ENCODE assay signal across 8 cellular contexts in the genomic region with DNA sequence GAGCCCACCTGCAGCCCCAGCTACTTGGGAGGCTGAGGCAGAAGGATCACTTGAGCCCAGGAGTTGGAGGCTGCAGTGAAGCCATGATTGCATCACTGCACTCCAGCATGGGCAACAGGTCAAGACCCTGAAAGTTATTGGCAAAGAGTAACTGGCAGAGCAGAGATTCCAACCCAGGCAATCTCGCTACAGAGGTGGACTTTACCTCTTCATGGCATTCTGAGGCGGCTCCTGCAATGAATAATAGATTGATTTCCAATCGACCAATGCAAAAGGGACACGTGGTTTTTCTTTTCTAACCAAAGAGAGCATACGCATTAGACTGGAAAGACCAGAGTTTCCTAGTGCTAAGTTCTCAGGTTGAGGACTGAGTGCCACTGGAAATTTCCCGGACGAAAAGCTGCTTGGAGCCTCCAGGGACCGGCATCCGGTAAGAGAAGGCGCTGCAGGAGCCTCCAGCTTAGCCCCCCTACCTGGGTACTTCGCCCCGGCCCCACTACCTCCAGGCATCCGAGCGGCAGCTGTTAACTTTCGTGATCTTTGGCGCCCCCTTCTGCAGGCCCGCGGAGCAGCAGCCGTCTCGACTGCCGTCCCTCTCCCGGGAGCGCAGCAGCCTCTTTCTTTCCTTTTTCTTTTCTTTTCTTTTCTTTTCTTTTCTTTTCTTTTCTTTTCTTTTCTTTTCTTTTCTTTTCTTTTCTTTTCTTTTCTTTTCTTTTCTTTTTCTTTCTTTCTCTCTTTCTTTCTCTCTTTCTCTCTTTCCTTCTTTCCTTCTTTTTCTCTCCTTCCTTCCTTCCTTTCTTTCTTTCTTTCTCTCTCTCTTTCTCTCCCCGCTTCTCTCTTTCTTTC. TPM values are rescaled to one million over a fixed set of nuclear protein-coding genes. Genes with fewer than 3 reads are reported as not detected.
DNase-seq lines count a peak whose midpoint lies in the region; ATAC-seq, FAIRE-seq and TF ChIP-seq lines count a peak whose summit lies in the region.

No MANE protein-coding gene starts in this region.

- BruUV-seq in GM12878 (replicated peaks; lab: Mats Ljungman, UMichigan) = no TSS peak

- no peaks in the 10 kb centered on the region for H3K27me3 ChIP-seq in GM12878 (replicated peaks in 1 of 2; ENCODE audit: control insufficient read depth in 2 of 2, insufficient read depth in 2 of 2, low read length in 1 of 2)
- H3K27me3 ChIP-seq in iPS-20b (ENCODE audit: insufficient read depth, low read length) = peaks cover 28% of the 10 kb centered on the region

- peak; percentile 68 to 81 (median 77) for TF ChIP-seq CTCF in GM12878 (IDR thresholded peaks at IDR 0.05 in 2 of 3, conservative IDR thresholded peaks at IDR 0.05 in 1 of 3; ENCODE audit: control insufficient read depth in 2 of 3, extremely low read depth in 1 of 3, insufficient read depth in 1 of 3, low read depth in 3 of 3, low read length in 3 of 3)

- no peaks in the 10 kb centered on the region for H4K20me1 ChIP-seq in GM12878 (ENCODE audit: control insufficient read depth, insufficient read depth)

- in situ Hi-C loops in GM12878 (cut with MboI) = loop anchor here (5.0 kb wide), 1 partner anchor 276 kb away; no protein-coding TSS in a partner anchor

- no peak for TF ChIP-seq POLR2A in GM12878 (IDR thresholded peaks at IDR 0.05; ENCODE audit: low read depth, low read length)

- 0 out of 2 replicates have a peak overlapping the region, but pooled peaks have one; percentile 51 for H3K4me2 ChIP-seq in GM12878 (ENCODE audit: control insufficient read depth, insufficient read depth)

- CTCF ChIA-PET in GM12878 (lab: Yijun Ruan, JAX) = interaction anchor here (0.6 to 7.9 kb wide), 31 partner anchors 8 to 288 kb away, joined by 3 to 107 read pairs (median 5); partner anchors contain the start of genes AP4M1, AZGP1, LAMTOR4 and MCM7

- DNase-seq in NCI-H1092 treated with DMSO at 0.1 percent for 48 hours (lab: John Stamatoyannopoulos, UW) = peak; percentile 80
- peak; percentile 89 for DNase-seq in T-helper 9 cell
- DNase-seq in GM12878 (ENCODE audit: low read depth, low spot score) = no peak
- peak; percentile 81 for DNase-seq in stimulated activated CD4-positive, alpha-beta T cell treated with anti-CD3 and anti-CD28 coated beads, Interleukin-12 subunit alpha, Interleukin-12 subunit beta, amount 100 ng/mL, for 4 hours
- no peak for DNase-seq in cortex of kidney (lab: John Stamatoyannopoulos, UW)

- peak; percentile 57 for TF ChIP-seq RAD21 in GM12878 (IDR thresholded peaks at IDR 0.05; ENCODE audit: insufficient read depth, low read depth, low read length)

- 12% methylated on average over 24 of the region's 24 CpGs for WGBS in GM12878 (ENCODE audit: insufficient coverage, insufficient replicate concordance, low lambda C conversion rate, missing lambda C conversion rate)

- H3K79me2 ChIP-seq in GM12878 (ENCODE audit: control insufficient read depth, insufficient read depth, low read length) = peaks cover 10% of the 10 kb centered on the region

- H3K4me3 ChIP-seq in GM12878 (no peak overlapping the region), iPS-20b (ENCODE audit: low read length) (peak overlapping the region; percentile 51; the same call in 1 of the 2 replicates)

- FAIRE-seq in G401.6 (lab: Jason Lieb, UNC) (peak; percentile 52), GM12878 (lab: Jason Lieb, UNC) (no peak)

- H3K36me3 ChIP-seq in GM12878 (ENCODE audit: control insufficient read depth in 2 of 2, insufficient read depth in 2 of 2, low read length in 1 of 2) = no peaks in the 10 kb centered on the region
- H3K36me3 ChIP-seq in iPS-20b (ENCODE audit: insufficient read depth, low read depth, low read length) = no peaks in the 10 kb centered on the region

- no peak for ATAC-seq in GM12878
- no peak for ATAC-seq in GM19351 (IDR thresholded peaks at IDR 0.05; ENCODE audit: unreplicated experiment)

- H3K9me3 ChIP-seq in GM12878 (replicated peaks; ENCODE audit: control insufficient read depth, insufficient read depth, low read length) (no peaks in the 10 kb centered on the region), iPS-20b (ENCODE audit: insufficient read depth, low read depth, low read length) (no peaks in the 10 kb centered on the region)

- RAD21 ChIA-PET in GM12878 (lab: Charles Lee; ENCODE audit: unreplicated experiment) = interaction anchor here (0.6 to 5.1 kb wide), 12 partner anchors 18 to 1363 kb away, joined by 3 to 49 read pairs (median 4); partner anchors contain the start of genes AP4M1, LAMTOR4 and ZKSCAN1

- POLR2A ChIA-PET in GM12878 (lab: Charles Lee) = interaction anchor here (0.7 to 1.4 kb wide), 3 partner anchors 18 to 45 kb away, joined by 3 read pairs; partner anchors contain the start of gene LAMTOR4

- peak overlapping the region; percentile 3; the same call in 1 of the 2 replicates for H2AFZ ChIP-seq in GM12878 (ENCODE audit: control insufficient read depth, low read depth, low read length)

- intact Hi-C loops in GM12878 (cut with micrococcal nuclease; ENCODE audit: unreplicated experiment) = loop anchor here (5.0 kb wide), 3 partner anchors 211 to 276 kb away; no protein-coding TSS in a partner anchor

- H3K27ac ChIP-seq in GM12878 (ENCODE audit: control insufficient read depth, insufficient read depth) (no peak overlapping the region), iPS-20b (ENCODE audit: low read length) (no peak overlapping the region)

- no peak overlapping the region for H3K9ac ChIP-seq in GM12878 (ENCODE audit: control insufficient read depth, insufficient read depth, low read length)
- H3K9ac ChIP-seq in iPS-20b (ENCODE audit: low read depth, low read length) = peak overlapping the region; percentile 30; the same call in 1 of the 2 replicates

- no peak for TF ChIP-seq EP300 in GM12878 (IDR thresholded peaks at IDR 0.05; ENCODE audit: borderline replicate concordance in 1 of 2, control insufficient read depth in 1 of 2, low read depth in 2 of 2, low read length in 2 of 2)

- H3K4me1 ChIP-seq in GM12878 (ENCODE audit: control insufficient read depth, insufficient read depth, low read length) (peaks cover 9% of the 10 kb centered on the region), iPS-20b (ENCODE audit: insufficient read depth, low read length) (peaks cover 3% of the 10 kb centered on the region; the same call in 1 of the 2 replicates)

- SMC1A ChIA-PET in GM12878 (lab: Charles Lee; ENCODE audit: uncharacterized antibody, unreplicated experiment) = interaction anchor here (0.7 to 4.8 kb wide), 15 partner anchors 11 to 239 kb away, joined by 3 to 41 read pairs (median 6); partner anchors contain the start of genes AP4M1, MCM7 and TRIM4

RNA-seq across cellular contexts. Expression of gene MBLAC1, which starts 4.1 kb away (rescaled TPM):
- 3.1 and 5.6 TPM in 2 replicates for total RNA-seq in GM12878 (2013; cell fraction: nucleolus; rRNA removed)
- total RNA-seq in GM12878 (2014; rRNA removed) (2.7 and 3.2 TPM in 2 replicates), GM12878 (2014; rRNA removed; fragmentation: Illumina TruSeq; extraction: Trizol) (0.64 and 0.94 TPM in 2 replicates), GM12878 (2021) (1.8 and 2.7 TPM in 2 replicates)
- 0.41 TPM for polyA plus RNA-seq in GM12878 (2011; ENCODE audit: low read depth)
- polyA plus RNA-seq in GM12878 (2011; rRNA removed) (0.35 and 0.65 TPM in 2 replicates), GM12878 (2014; fragmentation: Illumina TruSeq; extraction: Trizol) (0.24 and 0.38 TPM in 2 replicates), GM12878 (2014; fragmentation: Nextera tagmentation; extraction: Ambion mirVana) (under 1 TPM in 1 of 2 experiments, not detected in 1; 0.24 TPM), GM12878 (2014; rRNA removed) (2.3 and 3.1 TPM in 2 replicates), GM12878 (2016; fragmentation: Nextera tagmentation; extraction: Ambion mirVana) (1 to 10 TPM; 2.4 TPM)
- polyA plus RNA-seq in GM12878 (2011; cell fraction: cytosol; rRNA removed) = 0.79 and 1.2 TPM in 2 replicates
- 1.5 and 1.6 TPM in 2 replicates for polyA plus RNA-seq in GM12878 (2011; cell fraction: nucleus; rRNA removed)
- 1.1 and 1.6 TPM in 2 replicates for polyA plus RNA-seq in GM12878 (2012)
- 0.51 and 0.62 TPM in 2 replicates for polyA minus RNA-seq in GM12878 (2011; rRNA and poly(A)+ RNA removed)
- 1.0 and 1.2 TPM in 2 replicates for polyA minus RNA-seq in GM12878 (2011; cell fraction: cytosol; rRNA and poly(A)+ RNA removed)
- 1.2 and 1.6 TPM in 2 replicates for polyA minus RNA-seq in GM12878 (2011; cell fraction: nucleus; rRNA and poly(A)+ RNA removed)

RNA-seq across cellular contexts. Expression of gene CNPY4, which starts 11.4 kb away (rescaled TPM):
- 6.3 and 9.2 TPM in 2 replicates for total RNA-seq in GM12878 (2013; cell fraction: nucleolus; rRNA removed)
- total RNA-seq in GM12878 (2014; rRNA removed) (5.5 and 7.4 TPM in 2 replicates), GM12878 (2014; rRNA removed; fragmentation: Illumina TruSeq; extraction: Trizol) (8.3 and 10.5 TPM in 2 replicates), GM12878 (2021) (6.6 and 6.7 TPM in 2 replicates)
- polyA plus RNA-seq in GM12878 (2011; ENCODE audit: low read depth) = 3.7 TPM
- polyA plus RNA-seq in GM12878 (2011; rRNA removed) (6.6 and 9.2 TPM in 2 replicates), GM12878 (2014; fragmentation: Illumina TruSeq; extraction: Trizol) (9.1 and 10.5 TPM in 2 replicates), GM12878 (2014; fragmentation: Nextera tagmentation; extraction: Ambion mirVana) (1 to 10 TPM; 2.5 to 3.7 TPM), GM12878 (2014; rRNA removed) (8.3 and 9.0 TPM in 2 replicates), GM12878 (2016; fragmentation: Nextera tagmentation; extraction: Ambion mirVana) (1 to 10 TPM; 6.0 to 7.0 TPM)
- polyA plus RNA-seq in GM12878 (2011; cell fraction: cytosol; rRNA removed) = 5.8 and 7.1 TPM in 2 replicates
- 7.2 and 7.6 TPM in 2 replicates for polyA plus RNA-seq in GM12878 (2011; cell fraction: nucleus; rRNA removed)
- 4.0 and 4.2 TPM in 2 replicates for polyA plus RNA-seq in GM12878 (2012)
- polyA minus RNA-seq in GM12878 (2011; rRNA and poly(A)+ RNA removed) = 4.1 and 4.2 TPM in 2 replicates
- polyA minus RNA-seq in GM12878 (2011; cell fraction: cytosol; rRNA and poly(A)+ RNA removed) = 1.6 and 2.2 TPM in 2 replicates
- 3.5 and 7.2 TPM in 2 replicates for polyA minus RNA-seq in GM12878 (2011; cell fraction: nucleus; rRNA and poly(A)+ RNA removed)

RNA-seq across cellular contexts. Expression of gene TAF6, which starts 11.7 kb away (rescaled TPM):
- total RNA-seq in GM12878 (2013; cell fraction: nucleolus; rRNA removed) = 16.9 and 27.3 TPM in 2 replicates
- total RNA-seq in GM12878 (2014; rRNA removed) (16.8 and 18.1 TPM in 2 replicates), GM12878 (2014; rRNA removed; fragmentation: Illumina TruSeq; extraction: Trizol) (8.5 and 9.3 TPM in 2 replicates), GM12878 (2021) (42.1 and 47.1 TPM in 2 replicates)
- polyA plus RNA-seq in GM12878 (2011; ENCODE audit: low read depth) = 10.1 TPM
- polyA plus RNA-seq in GM12878 (2011; rRNA removed) (2.5 and 6.0 TPM in 2 replicates), GM12878 (2014; fragmentation: Illumina TruSeq; extraction: Trizol) (17.5 and 24.9 TPM in 2 replicates), GM12878 (2014; fragmentation: Nextera tagmentation; extraction: Ambion mirVana) (under 1 TPM; 0.27 to 0.29 TPM), GM12878 (2014; rRNA removed) (15.8 and 24.5 TPM in 2 replicates), GM12878 (2016; fragmentation: Nextera tagmentation; extraction: Ambion mirVana) (10 to 100 TPM; 39.6 to 42.6 TPM)
- 7.1 and 8.6 TPM in 2 replicates for polyA plus RNA-seq in GM12878 (2011; cell fraction: cytosol; rRNA removed)
- polyA plus RNA-seq in GM12878 (2011; cell fraction: nucleus; rRNA removed) = 25.5 and 35.5 TPM in 2 replicates
- 21.6 and 22.0 TPM in 2 replicates for polyA plus RNA-seq in GM12878 (2012)
- polyA minus RNA-seq in GM12878 (2011; rRNA and poly(A)+ RNA removed) = 6.2 and 12.2 TPM in 2 replicates
- polyA minus RNA-seq in GM12878 (2011; cell fraction: cytosol; rRNA and poly(A)+ RNA removed) = 7.5 and 7.8 TPM in 2 replicates
- polyA minus RNA-seq in GM12878 (2011; cell fraction: nucleus; rRNA and poly(A)+ RNA removed) = 5.9 and 11.0 TPM in 2 replicates

RNA-seq across cellular contexts. Expression of gene LAMTOR4, which starts 17.9 kb away (rescaled TPM):
- 27.5 and 33.2 TPM in 2 replicates for total RNA-seq in GM12878 (2013; cell fraction: nucleolus; rRNA removed)
- 184 and 186 TPM in 2 replicates for total RNA-seq in GM12878 (2014; rRNA removed)
- 106 and 111 TPM in 2 replicates for total RNA-seq in GM12878 (2014; rRNA removed; fragmentation: Illumina TruSeq; extraction: Trizol)
- total RNA-seq in GM12878 (2021) = 165 and 171 TPM in 2 replicates
- 187 TPM for polyA plus RNA-seq in GM12878 (2011; ENCODE audit: low read depth)
- 104 and 204 TPM in 2 replicates for polyA plus RNA-seq in GM12878 (2011; rRNA removed)
- 525 and 552 TPM in 2 replicates for polyA plus RNA-seq in GM12878 (2011; cell fraction: cytosol; rRNA removed)
- polyA plus RNA-seq in GM12878 (2011; cell fraction: nucleus; rRNA removed) = 272 and 278 TPM in 2 replicates
- 162 and 169 TPM in 2 replicates for polyA plus RNA-seq in GM12878 (2012)
- polyA plus RNA-seq in GM12878 (2014; fragmentation: Illumina TruSeq; extraction: Trizol) = 24.1 and 73.4 TPM in 2 replicates
- polyA plus RNA-seq in GM12878 (2014; fragmentation: Nextera tagmentation; extraction: Ambion mirVana) = 100 to 1,000 TPM; 188 to 262 TPM
- 211 and 230 TPM in 2 replicates for polyA plus RNA-seq in GM12878 (2014; rRNA removed)
- polyA plus RNA-seq in GM12878 (2016; fragmentation: Nextera tagmentation; extraction: Ambion mirVana) = 100 to 1,000 TPM; 279 to 297 TPM
- polyA minus RNA-seq in GM12878 (2011; rRNA and poly(A)+ RNA removed) = 43.2 and 77.1 TPM in 2 replicates
- polyA minus RNA-seq in GM12878 (2011; cell fraction: cytosol; rRNA and poly(A)+ RNA removed) = 26.6 and 26.8 TPM in 2 replicates
- polyA minus RNA-seq in GM12878 (2011; cell fraction: nucleus; rRNA and poly(A)+ RNA removed) = 18.1 and 32.1 TPM in 2 replicates

RNA-seq across cellular contexts. Expression of gene TRAPPC14, which starts 27.7 kb away (rescaled TPM):
- 15.4 and 27.3 TPM in 2 replicates for total RNA-seq in GM12878 (2013; cell fraction: nucleolus; rRNA removed)
- total RNA-seq in GM12878 (2014; rRNA removed) (17.3 and 18.2 TPM in 2 replicates), GM12878 (2014; rRNA removed; fragmentation: Illumina TruSeq; extraction: Trizol) (7.5 and 7.6 TPM in 2 replicates), GM12878 (2021) (22.3 and 24.7 TPM in 2 replicates)
- 10.8 TPM for polyA plus RNA-seq in GM12878 (2011; ENCODE audit: low read depth)
- polyA plus RNA-seq in GM12878 (2011; rRNA removed) (1.8 and 4.2 TPM in 2 replicates), GM12878 (2014; fragmentation: Illumina TruSeq; extraction: Trizol) (7.5 and 10.8 TPM in 2 replicates), GM12878 (2014; fragmentation: Nextera tagmentation; extraction: Ambion mirVana) (1 to 10 TPM in 1 of 2 experiments, under 1 TPM in 1; 0.21 to 1.3 TPM), GM12878 (2014; rRNA removed) (17.3 and 22.3 TPM in 2 replicates), GM12878 (2016; fragmentation: Nextera tagmentation; extraction: Ambion mirVana) (1 to 10 TPM; 7.3 TPM)
- 5.4 and 6.4 TPM in 2 replicates for polyA plus RNA-seq in GM12878 (2011; cell fraction: cytosol; rRNA removed)
- 52.5 and 85.1 TPM in 2 replicates for polyA plus RNA-seq in GM12878 (2011; cell fraction: nucleus; rRNA removed)
- 10.9 and 15.1 TPM in 2 replicates for polyA plus RNA-seq in GM12878 (2012)
- polyA minus RNA-seq in GM12878 (2011; rRNA and poly(A)+ RNA removed) = 2.6 and 8.6 TPM in 2 replicates
- polyA minus RNA-seq in GM12878 (2011; cell fraction: cytosol; rRNA and poly(A)+ RNA removed) = 1.7 and 3.1 TPM in 2 replicates
- 15.1 and 23.3 TPM in 2 replicates for polyA minus RNA-seq in GM12878 (2011; cell fraction: nucleus; rRNA and poly(A)+ RNA removed)

Comparison
In these comparisons a context has a peak if more than half of its experiments do, and no peak if none do; other contexts are left out.
1. DNase-seq: peak in NCI-H1092 treated with DMSO at 0.1 percent for 48 hours (single experiment), T-helper 9 cell (single experiment) and stimulated activated CD4-positive, alpha-beta T cell treated with anti-CD3 and anti-CD28 coated beads, Interleukin-12 subunit alpha, Interleukin-12 subunit beta, amount 100 ng/mL, for 4 hours (single experiment); none in GM12878 (single experiment) and cortex of kidney (single experiment).